Comparison of ENCODE assay signal across 23 cellular contexts in the genomic region with DNA sequence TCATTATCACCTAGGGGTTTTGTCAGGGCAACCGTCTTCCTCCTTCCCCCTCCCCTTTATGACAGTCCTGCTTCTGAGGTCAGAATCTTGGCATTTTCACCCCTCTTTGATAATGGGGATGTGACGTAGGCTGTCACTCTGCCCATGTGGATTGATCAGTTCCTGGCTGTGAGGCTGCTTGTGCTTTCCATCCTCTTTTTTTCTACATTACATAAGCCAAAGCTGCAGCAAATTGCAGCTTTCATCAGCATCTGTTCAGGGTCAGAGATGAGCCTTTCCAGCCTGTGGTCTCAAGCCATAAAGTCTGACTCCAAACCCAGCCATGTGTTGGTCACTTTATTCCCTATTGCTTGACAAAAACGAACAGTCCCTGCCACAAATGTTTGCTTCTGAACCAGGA.
A peak's percentile ranks its signal among the peaks of the same experiment; 100 is the strongest.
DNase-seq lines count a peak whose midpoint lies in the region; TF ChIP-seq lines count a peak whose summit lies in the region.
"Had no signal": no experiment of that assay in that cellular context is flagged by ENCODE, and none has a peak within 500 bp of the region (broad histone marks: within the 10 kb centered on the region; RNA-seq: fewer than 3 reads in every experiment).

No MANE protein-coding gene starts in this region.

- H3K4me1 ChIP-seq in DOHH2 (ENCODE audit: control insufficient read depth, low read length) (peaks cover 40% of the 10 kb centered on the region), neuronal stem cell (ENCODE audit: control insufficient read depth in 2 of 2, insufficient read depth in 1 of 2, low read depth in 1 of 2, low read length in 2 of 2) (peaks cover 0 to 2% of the 10 kb centered on the region in 2 donors), esophagus squamous epithelium (no peaks in the 10 kb centered on the region)
- H3K4me1 ChIP-seq: ascending aorta, pancreas, SJCRH30 had no signal

- TF ChIP-seq POLR2A in esophagus squamous epithelium (IDR thresholded peaks at IDR 0.05), result no peak

- no peaks in the 10 kb centered on the region for H3K79me1 ChIP-seq in neuronal stem cell (ENCODE audit: low read depth, low read length)

- no peak overlapping the region for H3K23ac ChIP-seq in neuronal stem cell (ENCODE audit: low read depth, low read length, poor library complexity)

- H3F3A ChIP-seq in DOHH2 (ENCODE audit: control insufficient read depth, insufficient read depth), result no peaks in the 10 kb centered on the region

- no peaks in the 10 kb centered on the region for H4K20me1 ChIP-seq in DOHH2 (ENCODE audit: control insufficient read depth, insufficient read depth, low read depth, low read length)

- no peak overlapping the region for H2BK12ac ChIP-seq in neuronal stem cell (ENCODE audit: low read length)

- H3K9me3 ChIP-seq in DOHH2 (ENCODE audit: control insufficient read depth, insufficient read depth, low read length) (0 out of 2 replicates have a peak, but pooled peaks cover 4% of the 10 kb centered on the region), neuronal stem cell (replicated peaks in 1 of 2; ENCODE audit: control insufficient read depth in 2 of 2, insufficient read depth in 1 of 2, low read depth in 1 of 2, low read length in 2 of 2) (no peaks in the 10 kb centered on the region), esophagus squamous epithelium (no peaks in the 10 kb centered on the region)
- H3K9me3 ChIP-seq: ascending aorta, pancreas, sigmoid colon, SJCRH30 had no signal

- no peaks in the 10 kb centered on the region for H3K27me3 ChIP-seq in DOHH2 (ENCODE audit: control insufficient read depth, low read length)
- no peaks in the 10 kb centered on the region for H3K27me3 ChIP-seq in neuronal stem cell (ENCODE audit: control insufficient read depth in 3 of 3, insufficient read depth in 3 of 3, low read depth in 1 of 3, low read length in 3 of 3)
- H3K27me3 ChIP-seq in esophagus squamous epithelium, result no peaks in the 10 kb centered on the region
- H3K27me3 ChIP-seq: ascending aorta, pancreas, sigmoid colon, SJCRH30 had no signal

- intact Hi-C loops in esophagus squamous epithelium (cut with DNase I), result no loop called here

- TF ChIP-seq CTCF in DOHH2 (IDR thresholded peaks at IDR 0.05; ENCODE audit: low read depth, low read length, poor library complexity, severe bottlenecking), result no peak
- TF ChIP-seq CTCF in fibroblast of villous mesenchyme (IDR thresholded peaks at IDR 0.05; ENCODE audit: insufficient read depth, low read depth, low read length), result no peak
- TF ChIP-seq CTCF in esophagus squamous epithelium (IDR thresholded peaks at IDR 0.05), result no peak

- no peak overlapping the region for H3K4ac ChIP-seq in neuronal stem cell (ENCODE audit: low read length)

- H3K4me2 ChIP-seq in DOHH2 (ENCODE audit: low read length) (0 out of 2 replicates have a peak overlapping the region, but pooled peaks have one; percentile 18), neuronal stem cell (ENCODE audit: insufficient read depth, low read length, poor library complexity, severe bottlenecking) (no peak overlapping the region)
- H3K4me2 ChIP-seq: KMS-11 had no signal

- no peak overlapping the region for H4K91ac ChIP-seq in neuronal stem cell (ENCODE audit: low read depth, low read length, poor library complexity)

- DNase-seq in NCI-H82 treated with DMSO at 0.1 percent for 48 hours (lab: John Stamatoyannopoulos, UW; ENCODE audit: unreplicated experiment) (peak; percentile 17), fibroblast of villous mesenchyme (ENCODE audit: low read depth) (peak; percentile 2), neuronal stem cell (ENCODE audit: low spot score) (no peak), COLO668 (lab: John Stamatoyannopoulos, UW; ENCODE audit: unreplicated experiment) (no peak), esophagus squamous epithelium (lab: John Stamatoyannopoulos, UW) (no peak), amniotic stem cell (lab: John Stamatoyannopoulos, UW) (no peak)
- DNase-seq: activated CD4-positive, alpha-beta T cell treated with anti-CD3 and anti-CD28 coated beads, Interleukin-2, amount 10 ng/mL, durations not matched to agents 7 days and 5 days; activated CD8-positive, alpha-beta memory T cell treated with anti-CD3 and anti-CD28 coated beads, Interleukin-2, amount 10 ng/mL, durations not matched to agents 7 days and 5 days; CD4-positive, CD25-positive, alpha-beta regulatory T cell; DMS79; effector CD4-positive, alpha-beta T cell; HFFc6; kidney glomerular epithelial cell; mammary epithelial cell; naive thymus-derived CD4-positive, alpha-beta T cell; NCI-H1930; NCI-H345; pancreas; sigmoid colon had no signal

- no peaks in the 10 kb centered on the region for H3K9me2 ChIP-seq in DOHH2 (replicated peaks; ENCODE audit: control insufficient read depth, low read length)

- H3K27ac ChIP-seq in DOHH2 (ENCODE audit: low read depth, low read length), result no peak overlapping the region
- no peak overlapping the region for H3K27ac ChIP-seq in neuronal stem cell (replicated peaks; ENCODE audit: low read length)
- no peak overlapping the region for H3K27ac ChIP-seq in esophagus squamous epithelium
- H3K27ac ChIP-seq: ascending aorta, KMS-11, pancreas, sigmoid colon, SJCRH30 had no signal

- H3K4me3 ChIP-seq in DOHH2 (ENCODE audit: low read length) (no peak overlapping the region), fibroblast of villous mesenchyme (ENCODE audit: low read depth, low read length) (no peak overlapping the region), neuronal stem cell (ENCODE audit: low read length in 2 of 2) (no peak overlapping the region), esophagus squamous epithelium (no peak overlapping the region)
- H3K4me3 ChIP-seq: ascending aorta, pancreas, sigmoid colon, SJCRH30 had no signal

- H2BK15ac ChIP-seq in neuronal stem cell (ENCODE audit: low read length), result no peak overlapping the region

- H2BK5ac ChIP-seq in neuronal stem cell (ENCODE audit: low read length), result no peak overlapping the region

- H3K9ac ChIP-seq in neuronal stem cell (ENCODE audit: low read depth, low read length, poor library complexity), result no peak overlapping the region
- H3K9ac ChIP-seq: KMS-11 had no signal

- H2AK5ac ChIP-seq in neuronal stem cell (ENCODE audit: low read depth, low read length), result no peak overlapping the region

- no CpG with 5 or more reads among the region's 3 CpGs for WGBS in neuronal stem cell (ENCODE audit: extremely low coverage in 2 of 2, insufficient read length in 2 of 2, insufficient replicate concordance in 1 of 2), 2 donors
- WGBS in esophagus squamous epithelium, 2 donors, result 25 to 38% methylated on average over 3 of the region's 3 CpGs

- no peaks in the 10 kb centered on the region for H3K79me2 ChIP-seq in DOHH2 (ENCODE audit: control insufficient read depth, low read length)

- no peak overlapping the region for H4K8ac ChIP-seq in neuronal stem cell (ENCODE audit: low read depth, low read length)

- no peak overlapping the region for H2BK120ac ChIP-seq in neuronal stem cell (ENCODE audit: low read depth, low read length)

- H3K18ac ChIP-seq in neuronal stem cell (ENCODE audit: low read length), result no peak overlapping the region

- H3K36me3 ChIP-seq in DOHH2 (ENCODE audit: control insufficient read depth, low read length), result no peaks in the 10 kb centered on the region
- no peaks in the 10 kb centered on the region for H3K36me3 ChIP-seq in neuronal stem cell (replicated peaks in 1 of 2; ENCODE audit: control insufficient read depth in 2 of 2, insufficient read depth in 2 of 2, low read length in 2 of 2)
- H3K36me3 ChIP-seq in esophagus squamous epithelium, result no peaks in the 10 kb centered on the region
- H3K36me3 ChIP-seq: ascending aorta, pancreas, sigmoid colon, SJCRH30 had no signal

- peak overlapping the region; percentile 55 for H2AFZ ChIP-seq in neuronal stem cell (ENCODE audit: low read length)

- no peak overlapping the region for H3K14ac ChIP-seq in neuronal stem cell (ENCODE audit: low read length)

Comparison
In these comparisons a context has a peak if more than half of its experiments do, and no peak if none do; other contexts are left out.
1. DNase-seq: peak in NCI-H82 treated with DMSO at 0.1 percent for 48 hours (single experiment) and fibroblast of villous mesenchyme (single experiment); none in neuronal stem cell (single experiment), COLO668 (single experiment), esophagus squamous epithelium (single experiment) and amniotic stem cell (single experiment).